1 cellular context compared by ENCODE assay signal in the genomic region with DNA sequence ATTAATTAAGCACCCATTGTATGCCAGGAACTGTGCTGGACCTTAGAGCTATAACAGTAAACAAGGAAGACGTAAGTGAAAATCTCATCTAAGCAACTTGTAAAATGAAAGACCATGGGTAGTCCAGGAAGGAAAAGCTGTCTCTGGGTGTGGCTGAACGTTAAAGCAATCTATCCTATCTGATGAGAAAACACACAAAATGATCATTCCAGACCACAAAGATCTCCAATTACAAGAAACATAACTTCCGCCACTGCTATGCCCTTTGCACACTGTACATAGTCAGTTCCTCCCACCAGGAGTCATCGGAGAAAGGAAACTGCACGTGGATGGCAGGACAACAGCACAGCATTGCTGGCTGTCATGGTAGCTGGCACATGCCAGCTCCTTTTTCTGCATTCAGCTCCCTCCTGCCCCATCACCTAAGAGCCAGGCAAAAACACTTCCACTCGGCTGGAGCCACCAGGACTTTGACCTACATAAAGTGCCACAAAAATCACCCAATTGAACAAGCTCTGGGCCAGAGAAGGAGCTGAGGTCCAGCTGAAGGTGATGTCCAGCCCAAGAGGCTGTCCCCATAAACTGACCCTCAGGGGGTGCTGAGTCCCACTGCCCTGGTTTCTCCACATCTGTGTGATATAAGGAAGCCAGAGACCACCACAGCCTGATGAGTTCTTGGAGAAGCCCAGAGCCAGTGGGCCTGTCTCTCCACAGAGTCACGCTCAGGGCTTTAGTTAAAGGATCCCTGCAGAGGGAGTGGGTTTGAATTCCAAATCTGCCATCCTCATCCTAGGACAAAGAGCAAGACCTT.
TF ChIP-seq lines count a peak whose summit lies in the region.

No MANE protein-coding gene starts in this region.

TF ChIP-seq in HepG2, 621 proteins besides CTCF, POLR2A, EP300 and RAD21 (continued from another document and continues in another):
- TF ChIP-seq ZBTB40 (IDR thresholded peaks at IDR 0.05) (no peak), ZBTB40 (CRISPR knock-in tag; IDR thresholded peaks at IDR 0.05) (peak; percentile 72), PLSCR1 (CRISPR knock-in tag; IDR thresholded peaks at IDR 0.05; ENCODE audit: borderline replicate concordance) (no peak), FOSL1 (CRISPR knock-in tag; IDR thresholded peaks at IDR 0.05; ENCODE audit: borderline replicate concordance) (peak; percentile 50; the same call in 1 of the 2 replicates), ZIK1 (CRISPR knock-in tag; IDR thresholded peaks at IDR 0.05; ENCODE audit: borderline replicate concordance, low read depth) (no peak), ZNF878 (CRISPR knock-in tag; IDR thresholded peaks at IDR 0.05) (peak; percentile 85; the same call in 1 of the 2 replicates), ARHGAP35 (CRISPR knock-in tag; IDR thresholded peaks at IDR 0.05; ENCODE audit: borderline replicate concordance) (0 out of 2 replicates have a peak, but pooled peaks have one; percentile 60), ZNF263 (CRISPR knock-in tag; IDR thresholded peaks at IDR 0.05) (peak; percentile 72; the same call in 1 of the 2 replicates), ZNF292 (CRISPR knock-in tag; IDR thresholded peaks at IDR 0.05; ENCODE audit: borderline replicate concordance, low read depth) (no peak), ZNF740 (CRISPR knock-in tag; IDR thresholded peaks at IDR 0.05) (0 out of 2 replicates have a peak, but pooled peaks have one; percentile 43), ZNF576 (CRISPR knock-in tag; IDR thresholded peaks at IDR 0.05) (0 out of 2 replicates have a peak, but pooled peaks have one; percentile 30), HOXA3 (CRISPR knock-in tag; IDR thresholded peaks at IDR 0.05) (peak; percentile 87), TBX3 (IDR thresholded peaks at IDR 0.05; ENCODE audit: borderline replicate concordance) (peak; percentile 54; the same call in 1 of the 2 replicates), TGIF2 (CRISPR knock-in tag; IDR thresholded peaks at IDR 0.05) (peak; percentile 93), ADNP (CRISPR knock-in tag; IDR thresholded peaks at IDR 0.05) (no peak), POGZ (CRISPR knock-in tag; IDR thresholded peaks at IDR 0.05) (peak; percentile 84), NR2F2 (IDR thresholded peaks at IDR 0.05; ENCODE audit: borderline replicate concordance, low read depth) (peak; percentile 20; the same call in 1 of the 2 replicates), NR2F1 (CRISPR knock-in tag; IDR thresholded peaks at IDR 0.05) (no peak), ERF (CRISPR knock-in tag; IDR thresholded peaks at IDR 0.05) (peak; percentile 72), SETDB1 (CRISPR knock-in tag; IDR thresholded peaks at IDR 0.05; ENCODE audit: borderline replicate concordance) (no peak), ZBTB2 (CRISPR knock-in tag; IDR thresholded peaks at IDR 0.05; ENCODE audit: low read depth) (peak; percentile 54; the same call in 1 of the 2 replicates)
- TF ChIP-seq, protein P1, sequence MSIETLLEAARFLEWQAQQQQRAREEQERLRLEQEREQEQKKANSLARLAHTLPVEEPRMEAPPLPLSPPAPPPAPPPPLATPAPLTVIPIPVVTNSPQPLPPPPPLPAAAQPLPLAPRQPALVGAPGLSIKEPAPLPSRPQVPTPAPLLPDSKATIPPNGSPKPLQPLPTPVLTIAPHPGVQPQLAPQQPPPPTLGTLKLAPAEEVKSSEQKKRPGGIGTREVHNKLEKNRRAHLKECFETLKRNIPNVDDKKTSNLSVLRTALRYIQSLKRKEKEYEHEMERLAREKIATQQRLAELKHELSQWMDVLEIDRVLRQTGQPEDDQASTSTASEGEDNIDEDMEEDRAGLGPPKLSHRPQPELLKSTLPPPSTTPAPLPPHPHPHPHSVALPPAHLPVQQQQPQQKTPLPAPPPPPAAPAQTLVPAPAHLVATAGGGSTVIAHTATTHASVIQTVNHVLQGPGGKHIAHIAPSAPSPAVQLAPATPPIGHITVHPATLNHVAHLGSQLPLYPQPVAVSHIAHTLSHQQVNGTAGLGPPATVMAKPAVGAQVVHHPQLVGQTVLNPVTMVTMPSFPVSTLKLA (IDR thresholded peaks at IDR 0.05): peak; percentile 94
- TF ChIP-seq, protein P2, sequence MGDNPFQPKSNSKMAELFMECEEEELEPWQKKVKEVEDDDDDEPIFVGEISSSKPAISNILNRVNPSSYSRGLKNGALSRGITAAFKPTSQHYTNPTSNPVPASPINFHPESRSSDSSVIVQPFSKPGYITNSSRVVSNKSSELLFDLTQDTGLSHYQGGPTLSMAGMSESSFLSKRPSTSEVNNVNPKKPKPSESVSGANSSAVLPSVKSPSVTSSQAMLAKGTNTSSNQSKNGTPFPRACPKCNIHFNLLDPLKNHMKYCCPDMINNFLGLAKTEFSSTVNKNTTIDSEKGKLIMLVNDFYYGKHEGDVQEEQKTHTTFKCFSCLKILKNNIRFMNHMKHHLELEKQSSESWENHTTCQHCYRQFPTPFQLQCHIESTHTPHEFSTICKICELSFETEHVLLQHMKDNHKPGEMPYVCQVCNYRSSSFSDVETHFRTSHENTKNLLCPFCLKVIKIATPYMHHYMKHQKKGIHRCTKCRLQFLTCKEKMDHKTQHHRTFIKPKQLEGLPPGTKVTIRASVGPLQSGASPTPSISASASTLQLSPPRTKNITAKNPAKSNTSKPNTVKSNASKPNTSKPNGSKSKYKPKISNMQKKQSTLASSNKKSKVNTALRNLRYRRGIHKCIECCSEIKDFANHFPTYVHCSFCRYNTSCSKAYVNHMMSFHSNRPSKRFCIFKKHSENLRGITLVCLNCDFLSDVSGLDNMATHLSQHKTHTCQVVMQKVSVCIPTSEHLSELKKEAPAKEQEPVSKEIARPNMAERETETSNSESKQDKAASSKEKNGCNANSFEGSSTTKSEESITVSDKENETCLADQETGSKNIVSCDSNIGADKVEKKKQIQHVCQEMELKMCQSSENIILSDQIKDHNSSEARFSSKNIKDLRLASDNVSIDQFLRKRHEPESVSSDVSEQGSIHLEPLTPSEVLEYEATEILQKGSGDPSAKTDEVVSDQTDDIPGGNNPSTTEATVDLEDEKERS (CRISPR knock-in tag; IDR thresholded peaks at IDR 0.05): 0 out of 2 replicates have a peak, but pooled peaks have one; percentile 18
- TF ChIP-seq, protein P3, sequence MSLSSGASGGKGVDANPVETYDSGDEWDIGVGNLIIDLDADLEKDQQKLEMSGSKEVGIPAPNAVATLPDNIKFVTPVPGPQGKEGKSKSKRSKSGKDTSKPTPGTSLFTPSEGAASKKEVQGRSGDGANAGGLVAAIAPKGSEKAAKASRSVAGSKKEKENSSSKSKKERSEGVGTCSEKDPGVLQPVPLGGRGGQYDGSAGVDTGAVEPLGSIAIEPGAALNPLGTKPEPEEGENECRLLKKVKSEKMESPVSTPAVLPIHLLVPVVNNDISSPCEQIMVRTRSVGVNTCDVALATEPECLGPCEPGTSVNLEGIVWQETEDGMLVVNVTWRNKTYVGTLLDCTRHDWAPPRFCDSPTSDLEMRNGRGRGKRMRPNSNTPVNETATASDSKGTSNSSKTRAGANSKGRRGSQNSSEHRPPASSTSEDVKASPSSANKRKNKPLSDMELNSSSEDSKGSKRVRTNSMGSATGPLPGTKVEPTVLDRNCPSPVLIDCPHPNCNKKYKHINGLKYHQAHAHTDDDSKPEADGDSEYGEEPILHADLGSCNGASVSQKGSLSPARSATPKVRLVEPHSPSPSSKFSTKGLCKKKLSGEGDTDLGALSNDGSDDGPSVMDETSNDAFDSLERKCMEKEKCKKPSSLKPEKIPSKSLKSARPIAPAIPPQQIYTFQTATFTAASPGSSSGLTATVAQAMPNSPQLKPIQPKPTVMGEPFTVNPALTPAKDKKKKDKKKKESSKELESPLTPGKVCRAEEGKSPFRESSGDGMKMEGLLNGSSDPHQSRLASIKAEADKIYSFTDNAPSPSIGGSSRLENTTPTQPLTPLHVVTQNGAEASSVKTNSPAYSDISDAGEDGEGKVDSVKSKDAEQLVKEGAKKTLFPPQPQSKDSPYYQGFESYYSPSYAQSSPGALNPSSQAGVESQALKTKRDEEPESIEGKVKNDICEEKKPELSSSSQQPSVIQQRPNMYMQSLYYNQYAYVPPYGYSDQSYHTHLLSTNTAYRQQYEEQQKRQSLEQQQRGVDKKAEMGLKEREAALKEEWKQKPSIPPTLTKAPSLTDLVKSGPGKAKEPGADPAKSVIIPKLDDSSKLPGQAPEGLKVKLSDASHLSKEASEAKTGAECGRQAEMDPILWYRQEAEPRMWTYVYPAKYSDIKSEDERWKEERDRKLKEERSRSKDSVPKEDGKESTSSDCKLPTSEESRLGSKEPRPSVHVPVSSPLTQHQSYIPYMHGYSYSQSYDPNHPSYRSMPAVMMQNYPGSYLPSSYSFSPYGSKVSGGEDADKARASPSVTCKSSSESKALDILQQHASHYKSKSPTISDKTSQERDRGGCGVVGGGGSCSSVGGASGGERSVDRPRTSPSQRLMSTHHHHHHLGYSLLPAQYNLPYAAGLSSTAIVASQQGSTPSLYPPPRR (CRISPR knock-in tag; IDR thresholded peaks at IDR 0.05; ENCODE audit: borderline replicate concordance): peak; percentile 91; the same call in 1 of the 2 replicates
